In the genomic region with DNA sequence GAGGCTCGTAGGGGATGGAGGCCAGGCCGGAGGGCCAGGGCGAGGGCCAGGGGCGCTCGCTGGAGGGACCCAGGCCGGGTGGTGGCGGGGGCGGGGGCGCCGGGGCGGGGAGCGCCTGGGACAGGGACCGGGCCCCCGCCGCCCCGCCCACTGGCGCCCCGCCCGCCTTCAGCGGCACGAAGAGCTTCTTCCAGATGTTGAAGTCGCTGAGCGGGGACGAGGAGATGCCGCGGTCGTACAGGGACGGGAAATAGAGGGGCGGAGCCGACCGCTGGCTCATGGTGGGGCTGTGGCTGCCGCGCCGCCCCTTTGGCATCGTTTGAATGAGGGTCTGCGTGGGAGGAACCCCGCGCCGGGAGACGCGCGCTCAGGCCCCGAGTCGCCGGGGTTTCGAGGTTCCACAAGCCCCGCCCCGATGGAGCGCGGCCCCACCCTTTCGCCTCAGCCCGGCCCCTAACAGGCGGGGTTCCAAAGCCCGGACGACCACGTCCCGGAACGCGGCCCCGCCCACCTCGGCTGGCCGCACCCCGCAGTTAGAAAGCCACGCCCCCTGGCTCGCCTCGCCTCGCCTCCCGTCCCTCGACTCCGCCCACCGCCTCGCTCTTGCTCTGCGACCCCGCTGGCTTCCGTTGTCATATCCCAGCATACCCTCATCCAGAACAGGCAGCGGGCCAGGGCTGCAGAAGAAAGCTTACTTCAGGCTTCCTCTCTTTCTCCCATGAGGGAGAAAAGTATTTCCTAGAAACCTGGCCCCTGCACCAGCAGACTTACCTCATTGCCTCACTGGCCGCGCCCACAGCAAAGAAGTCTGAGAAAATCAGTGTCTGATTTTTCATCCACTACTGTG, we compare ENCODE assay signal across 9 cellular contexts. TPM values are rescaled to one million over a fixed set of nuclear protein-coding genes. Genes with fewer than 3 reads are reported as not detected.
DNase-seq lines count a peak whose midpoint lies in the region; ATAC-seq and TF ChIP-seq lines count a peak whose summit lies in the region.
"Had no signal": no experiment of that assay in that cellular context is flagged by ENCODE, and none has a peak within 500 bp of the region (broad histone marks: within the 10 kb centered on the region; RNA-seq: fewer than 3 reads in every experiment).

A gene with protein sequence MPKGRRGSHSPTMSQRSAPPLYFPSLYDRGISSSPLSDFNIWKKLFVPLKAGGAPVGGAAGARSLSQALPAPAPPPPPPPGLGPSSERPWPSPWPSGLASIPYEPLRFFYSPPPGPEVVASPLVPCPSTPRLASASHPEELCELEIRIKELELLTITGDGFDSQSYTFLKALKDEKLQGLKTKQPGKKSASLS (minus strand): TSS at position 402 of the 847 bp plus-strand sequence. CDS start 86 bp downstream, at position 316.

- TF ChIP-seq CTCF in BE2C (IDR thresholded peaks at IDR 0.05; ENCODE audit: low read depth, low read length) (no peak), colonic mucosa (IDR thresholded peaks at IDR 0.05) (no peak)

- intact Hi-C loops in colonic mucosa (cut with DNase I) = no loop called here

- H3K27ac ChIP-seq in colonic mucosa (peak within 1 kb of the TSS; percentile 79), layer of hippocampus (ENCODE audit: low read depth, low read length) (peak within 1 kb of the TSS; percentile 78)

- H3K9ac ChIP-seq in colonic mucosa (ENCODE audit: low read depth in 2 of 2, low read length in 2 of 2) = peak within 1 kb of the TSS; percentile 37 to 54

- H3K27me3 ChIP-seq in BE2C = no peaks in the 10 kb centered on the region
- H3K27me3 ChIP-seq in colonic mucosa = no peaks in the 10 kb centered on the region
- H3K27me3 ChIP-seq in layer of hippocampus (ENCODE audit: control insufficient read depth, insufficient read depth, low read length) = no peaks in the 10 kb centered on the region

- H3K4me3 ChIP-seq in BE2C (ENCODE audit: low read depth, low read length) = peak within 1 kb of the TSS; percentile 50
- H3K4me3 ChIP-seq in colonic mucosa = peak within 1 kb of the TSS; percentile 45

- H3K9me3 ChIP-seq in BE2C (no peaks in the 10 kb centered on the region), colonic mucosa (no peaks in the 10 kb centered on the region)

- ATAC-seq in HG03442 (IDR thresholded peaks at IDR 0.05; ENCODE audit: unreplicated experiment) = peak; percentile 92

- H3K36me3 ChIP-seq in BE2C (no peaks in the 10 kb centered on the region), colonic mucosa (no peaks in the 10 kb centered on the region)

- H3K4me1 ChIP-seq in BE2C (no peaks in the 10 kb centered on the region), colonic mucosa (peaks cover 13% of the 10 kb centered on the region)

- DNase-seq in BE2C = peak; percentile 94
- peak; percentile 70 for DNase-seq in GM19240 (ENCODE audit: insufficient read length, low spot score)
- peak; percentile 74 for DNase-seq in NCI-H510A treated with DMSO at 0.1 percent for 48 hours (lab: John Stamatoyannopoulos, UW)
- DNase-seq in activated CD4-positive, alpha-beta T cell treated with anti-CD3 and anti-CD28 coated beads for 48 hours = peak; percentile 96
- peak; percentile 98 for DNase-seq in colonic mucosa
- DNase-seq in stimulated activated CD4-positive, alpha-beta T cell treated with anti-CD3 and anti-CD28 coated beads, Interleukin-1b, Interleukin-23, amount 100 ng/mL, for 1 hour (ENCODE audit: low read depth in 2 of 2) = peak; percentile 90

RNA-seq across cellular contexts. Expression of the gene that starts here (rescaled TPM):
- polyA plus RNA-seq in BE2C (2012; ENCODE audit: insufficient read depth, insufficient read length, low read depth) = not detected
- not detected for total RNA-seq in colonic mucosa
- total RNA-seq: activated CD8-positive, alpha-beta memory T cell treated with anti-CD3 and anti-CD28 coated beads for 36 hours had no signal

Comparison
In these comparisons a context has a peak if more than half of its experiments do, and no peak if none do; other contexts are left out.
1. Peak in every context shown above with its lines: DNase-seq, ATAC-seq, H3K4me3 ChIP-seq and H3K27ac ChIP-seq.
2. Peak in DNase-seq, H3K4me3 ChIP-seq, H3K27ac ChIP-seq and H3K9ac ChIP-seq in colonic mucosa; RNA of the gene not detected or under 1 TPM.